9 cellular contexts compared by ENCODE assay signal in the genomic region with DNA sequence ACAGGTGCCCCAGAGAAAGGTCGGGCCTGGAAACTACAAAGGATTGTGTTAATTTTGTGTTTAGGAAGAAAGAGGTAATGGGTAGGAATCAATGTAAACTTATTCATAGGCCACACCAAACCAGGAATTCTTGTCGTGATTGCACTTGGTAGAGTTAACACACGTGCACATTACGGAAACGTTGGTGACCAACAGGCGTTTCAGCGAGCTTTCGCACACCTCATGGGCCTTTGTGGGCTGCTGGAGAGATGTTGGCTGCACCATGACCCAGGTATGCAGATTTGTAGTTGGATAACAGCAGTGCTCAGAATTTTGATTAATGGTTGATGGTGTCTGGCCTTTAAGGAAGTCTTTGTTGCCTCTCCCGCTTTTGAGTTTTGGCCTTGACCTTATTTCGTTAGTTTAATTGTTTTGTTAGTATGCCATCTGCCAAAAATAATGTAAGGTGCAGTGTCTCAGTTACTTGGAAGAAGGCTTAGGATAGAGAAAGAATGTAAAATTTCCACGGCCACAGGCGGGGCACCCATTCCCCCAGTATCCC. TPM values are rescaled to one million over a fixed set of nuclear protein-coding genes. Genes with fewer than 3 reads are reported as not detected.
DNase-seq lines count a peak whose midpoint lies in the region; ATAC-seq and TF ChIP-seq lines count a peak whose summit lies in the region.
"Had no signal": no experiment of that assay in that cellular context is flagged by ENCODE, and none has a peak within 500 bp of the region (broad histone marks: within the 10 kb centered on the region; RNA-seq: fewer than 3 reads in every experiment).

No MANE protein-coding gene starts in this region.

- H3K27ac ChIP-seq in iPS-20b (ENCODE audit: low read length) = no peak overlapping the region
- peak overlapping the region; percentile 69 for H3K27ac ChIP-seq in stomach smooth muscle (ENCODE audit: low read length)

- no peaks in the 10 kb centered on the region for H3K36me3 ChIP-seq in iPS-20b (ENCODE audit: insufficient read depth, low read depth, low read length)
- no peaks in the 10 kb centered on the region for H3K36me3 ChIP-seq in stomach smooth muscle (ENCODE audit: control insufficient read depth in 2 of 2, insufficient read depth in 2 of 2, low read length in 2 of 2)

- peak overlapping the region; percentile 60 for H3K27ac Mint-ChIP-seq in activated CD4-positive, alpha-beta T cell treated with anti-CD3 and anti-CD28 coated beads for 36 hours
- H3K27ac Mint-ChIP-seq in activated CD8-positive, alpha-beta T cell treated with anti-CD3 and anti-CD28 coated beads for 36 hours = peak overlapping the region; percentile 55

- H3K4me3 ChIP-seq in iPS-20b (ENCODE audit: low read length) = peak overlapping the region; percentile 87; the same call in 1 of the 2 replicates
- H3K4me3 ChIP-seq in stomach smooth muscle (ENCODE audit: low read length in 2 of 2) = peak overlapping the region; percentile 84 to 85

- H3K9me3 Mint-ChIP-seq in activated CD4-positive, alpha-beta T cell treated with anti-CD3 and anti-CD28 coated beads for 36 hours (ENCODE audit: low read depth) = no peaks in the 10 kb centered on the region
- H3K9me3 Mint-ChIP-seq in activated CD8-positive, alpha-beta T cell treated with anti-CD3 and anti-CD28 coated beads for 36 hours = no peaks in the 10 kb centered on the region

- H3K9ac ChIP-seq in iPS-20b (ENCODE audit: low read depth, low read length) (peak overlapping the region; percentile 81; the same call in 1 of the 2 replicates), stomach smooth muscle (ENCODE audit: low read length in 2 of 2) (no peak overlapping the region)

- H3K4me1 ChIP-seq in iPS-20b (ENCODE audit: insufficient read depth, low read length) (peaks cover 7% of the 10 kb centered on the region), stomach smooth muscle (ENCODE audit: control insufficient read depth, insufficient read depth, low read length) (peaks cover 24% of the 10 kb centered on the region)

- peaks cover 9% of the 10 kb centered on the region for H3K36me3 Mint-ChIP-seq in activated CD4-positive, alpha-beta T cell treated with anti-CD3 and anti-CD28 coated beads for 36 hours (ENCODE audit: low read depth)
- H3K36me3 Mint-ChIP-seq in activated CD8-positive, alpha-beta T cell treated with anti-CD3 and anti-CD28 coated beads for 36 hours (ENCODE audit: low read depth) = peaks cover 13% of the 10 kb centered on the region

- CTCF ChIA-PET in activated CD4-positive, alpha-beta T cell treated with anti-CD3 and anti-CD28 coated beads for 36 hours (lab: Charles Lee) = interaction anchor here (0.5 to 1.3 kb wide), 3 partner anchors 11 to 21 kb away, joined by 3 to 5 read pairs (median 3); no protein-coding TSS in a partner anchor
- CTCF ChIA-PET in activated CD8-positive, alpha-beta T cell treated with anti-CD3 and anti-CD28 coated beads for 36 hours (lab: Charles Lee) = interaction anchor here (0.5 to 0.8 kb wide), 3 partner anchors 11 to 224 kb away, joined by 3 read pairs; no protein-coding TSS in a partner anchor

- H3K27me3 ChIP-seq in iPS-20b (ENCODE audit: insufficient read depth, low read length) (no peaks in the 10 kb centered on the region), stomach smooth muscle (ENCODE audit: control insufficient read depth in 1 of 2, insufficient read depth in 2 of 2, low read length in 2 of 2) (no peaks in the 10 kb centered on the region)

- H3K27me3 Mint-ChIP-seq in activated CD4-positive, alpha-beta T cell treated with anti-CD3 and anti-CD28 coated beads for 36 hours = no peaks in the 10 kb centered on the region
- H3K27me3 Mint-ChIP-seq in activated CD8-positive, alpha-beta T cell treated with anti-CD3 and anti-CD28 coated beads for 36 hours = no peaks in the 10 kb centered on the region

- DNase-seq in activated CD4-positive, alpha-beta T cell treated with anti-CD3 and anti-CD28 coated beads for 36 hours = no peak
- DNase-seq in activated CD4-positive, alpha-beta T cell treated with anti-CD3 and anti-CD28 coated beads, Interleukin-2, amount 50 U/mL, for 1 hour = no peak
- no peak for DNase-seq in activated CD8-positive, alpha-beta T cell treated with anti-CD3 and anti-CD28 coated beads for 36 hours
- no peak for DNase-seq in NCI-H1694 treated with DMSO at 0.1 percent for 48 hours (lab: John Stamatoyannopoulos, UW)
- no peak for DNase-seq in hippocampal formation (lab: John Stamatoyannopoulos, UW)
- DNase-seq: NCI-H146 had no signal

- no peak for TF ChIP-seq CTCF in activated CD8-positive, alpha-beta T cell treated with anti-CD3 and anti-CD28 coated beads for 36 hours (IDR thresholded peaks at IDR 0.05)

- H3K4me3 Mint-ChIP-seq in activated CD4-positive, alpha-beta T cell treated with anti-CD3 and anti-CD28 coated beads for 36 hours = peak overlapping the region; percentile 88
- H3K4me3 Mint-ChIP-seq in activated CD8-positive, alpha-beta T cell treated with anti-CD3 and anti-CD28 coated beads for 36 hours = peak overlapping the region; percentile 87

- ATAC-seq in activated CD4-positive, alpha-beta T cell treated with anti-CD3 and anti-CD28 coated beads for 36 hours = no peak
- no peak for ATAC-seq in activated CD8-positive, alpha-beta T cell treated with anti-CD3 and anti-CD28 coated beads for 36 hours
- ATAC-seq in GM18861 (IDR thresholded peaks at IDR 0.05; ENCODE audit: unreplicated experiment) = no peak

- peaks cover 49% of the 10 kb centered on the region for H3K4me1 Mint-ChIP-seq in activated CD4-positive, alpha-beta T cell treated with anti-CD3 and anti-CD28 coated beads for 36 hours
- H3K4me1 Mint-ChIP-seq in activated CD8-positive, alpha-beta T cell treated with anti-CD3 and anti-CD28 coated beads for 36 hours (ENCODE audit: low read depth) = peaks cover 43% of the 10 kb centered on the region

- intact Hi-C loops in activated CD4-positive, alpha-beta T cell treated with anti-CD3 and anti-CD28 coated beads for 36 hours (cut with DNase I, micrococcal nuclease) = loop anchor here in 1 of 2 experiments (5.0 kb wide), 3 partner anchors 308 to 447 kb away; partner anchors contain the start of gene MBP
- intact Hi-C loops in activated CD8-positive, alpha-beta T cell treated with anti-CD3 and anti-CD28 coated beads for 36 hours (cut with micrococcal nuclease) = no loop called here

- H3K9me3 ChIP-seq in iPS-20b (ENCODE audit: insufficient read depth, low read depth, low read length) (no peaks in the 10 kb centered on the region), stomach smooth muscle (ENCODE audit: control insufficient read depth in 2 of 2, low read length in 2 of 2) (no peaks in the 10 kb centered on the region)

- POLR2A ChIA-PET in activated CD4-positive, alpha-beta T cell treated with anti-CD3 and anti-CD28 coated beads for 36 hours (lab: Charles Lee) = no interaction called here
- POLR2A ChIA-PET in activated CD8-positive, alpha-beta T cell treated with anti-CD3 and anti-CD28 coated beads for 36 hours (lab: Charles Lee) = interaction anchor here (0.6 to 2.6 kb wide), 3 partner anchors 11 to 36 kb away, joined by 5 to 6 read pairs (median 6); no protein-coding TSS in a partner anchor

RNA-seq across cellular contexts. Expression of gene ZNF236, which starts 1.8 kb away (rescaled TPM):
- 10 to 100 TPM; 13.7 to 25.7 TPM for total RNA-seq in activated CD4-positive, alpha-beta T cell treated with anti-CD3 and anti-CD28 coated beads for 36 hours
- total RNA-seq in activated CD8-positive, alpha-beta T cell treated with anti-CD3 and anti-CD28 coated beads for 36 hours = 10 to 100 TPM; 12.7 to 15.2 TPM
